8 cellular contexts compared by ENCODE assay signal in genomic region chr11:65454696-65455456, GRCh38. TPM values are rescaled to one million over a fixed set of nuclear protein-coding genes. Genes with fewer than 3 reads are reported as not detected.
DNase-seq lines count a peak whose midpoint lies in the region; ATAC-seq, FAIRE-seq and TF ChIP-seq lines count a peak whose summit lies in the region.

No MANE protein-coding gene starts in this region.

- TF ChIP-seq CTCF in GM12874 (IDR thresholded peaks at IDR 0.05; ENCODE audit: insufficient read depth, low read depth, low read length), result peak; percentile 39
- peak; percentile 9; the same call in 1 of the 2 replicates for TF ChIP-seq CTCF in WI38 (IDR thresholded peaks at IDR 0.05; ENCODE audit: low read depth, low read length)
- TF ChIP-seq CTCF in bronchial epithelial cell (IDR thresholded peaks at IDR 0.05; ENCODE audit: insufficient read depth, low read length, severe bottlenecking), result peak; percentile 12

- DNase-seq in NCI-H1694 (lab: John Stamatoyannopoulos, UW), result peak; percentile 54
- DNase-seq in bronchial epithelial cell (ENCODE audit: low read depth), result peak; percentile 59
- peak; percentile 90 for DNase-seq in islet precursor cell
- DNase-seq in stimulated activated CD4-positive, alpha-beta T cell treated with anti-CD3 and anti-CD28 coated beads, Interleukin-15, amount 100 ng/mL, for 24 hours, result peak; percentile 90

- H3K27me3 ChIP-seq in bronchial epithelial cell (ENCODE audit: control insufficient read depth, insufficient read depth, low read length), result no peaks in the 10 kb centered on the region

- H3K36me3 ChIP-seq in bronchial epithelial cell (ENCODE audit: control insufficient read depth, insufficient read depth, low read length), result no peaks in the 10 kb centered on the region

- ATAC-seq in HG02571 (IDR thresholded peaks at IDR 0.05; ENCODE audit: unreplicated experiment), result peak; percentile 88
- ATAC-seq in HG03342 (IDR thresholded peaks at IDR 0.05; ENCODE audit: unreplicated experiment), result no peak

- H3K4me3 ChIP-seq in WI38 (ENCODE audit: low read depth, low read length) (peak overlapping the region; percentile 65), bronchial epithelial cell (ENCODE audit: low read depth, low read length) (peak overlapping the region; percentile 52)

- no peak for FAIRE-seq in bronchial epithelial cell (lab: Jason Lieb, UNC)

RNA-seq across cellular contexts. Expression of gene NEAT1, which starts 32.3 kb away (rescaled TPM):
- 114 and 133 TPM in 2 replicates for total RNA-seq in bronchial epithelial cell

RNA-seq across cellular contexts. Expression of gene MALAT1, which starts 44.0 kb away (rescaled TPM):
- total RNA-seq in bronchial epithelial cell, result 11,095 and 16,401 TPM in 2 replicates
